Comparison of ENCODE assay signal across 14 cellular contexts in genomic region chr19:45824041-45824471, GRCh38. TPM values are rescaled to one million over a fixed set of nuclear protein-coding genes. Genes with fewer than 3 reads are reported as not detected.
A peak's percentile ranks its signal among the peaks of the same experiment; 100 is the strongest.
DNase-seq lines count a peak whose midpoint lies in the region; ATAC-seq, FAIRE-seq and TF ChIP-seq lines count a peak whose summit lies in the region.
"Had no signal": no experiment of that assay in that cellular context is flagged by ENCODE, and none has a peak within 500 bp of the region (broad histone marks: within the 10 kb centered on the region; RNA-seq: fewer than 3 reads in every experiment).

No MANE protein-coding gene starts in this region.

- WGBS in HepG2 (ENCODE audit: low lambda C conversion rate): 98% methylated on average over 8 of the region's 12 CpGs
- WGBS in right lobe of liver (ENCODE audit: insufficient coverage, low coverage, low lambda C conversion rate, missing lambda C conversion rate): 33% methylated on average over 1 of the region's 12 CpGs

- no peak for FAIRE-seq in HepG2 (lab: Jason Lieb, UNC)
- no peak for FAIRE-seq in kidney (lab: Jason Lieb, UNC)

- H3K4me1 ChIP-seq in HepG2 (ENCODE audit: insufficient read depth, low read length) (no peaks in the 10 kb centered on the region), right lobe of liver (no peaks in the 10 kb centered on the region), kidney (ENCODE audit: control insufficient read depth in 1 of 2, insufficient read depth in 1 of 2, low read depth in 1 of 2, low read length in 2 of 2) (no peaks in the 10 kb centered on the region)
- H3K4me1 ChIP-seq: testis had no signal

- POLR2A ChIA-PET in HepG2 (lab: Yijun Ruan, JAX): interaction anchor here (0.7 to 1.5 kb wide), 2 partner anchors 39 to 79 kb away, joined by 3 to 4 read pairs (median 3); partner anchors contain the start of genes MYPOP and SYMPK

- no peaks in the 10 kb centered on the region for H3K27me3 Mint-ChIP-seq in activated T-helper 17 cell treated with anti-CD3 and anti-CD28 coated beads, Interleukin-2, amount 50 U/mL, for 72 hours
- H3K27me3 Mint-ChIP-seq: activated naive CD8-positive, alpha-beta T cell treated with anti-CD3 and anti-CD28 coated beads for 36 hours had no signal

- ATAC-seq in HepG2: no peak
- no peak for ATAC-seq in right lobe of liver
- no peak for ATAC-seq in activated T-helper 17 cell treated with anti-CD3 and anti-CD28 coated beads, Interleukin-2, amount 50 U/mL, for 72 hours (replicated peaks)
- ATAC-seq: HCT116, Right ventricle myocardium inferior had no signal

- no peaks in the 10 kb centered on the region for H3K9me3 ChIP-seq in HepG2 (ENCODE audit: low read length)
- H3K9me3 ChIP-seq in right lobe of liver: no peaks in the 10 kb centered on the region
- H3K9me3 ChIP-seq in kidney (ENCODE audit: control insufficient read depth in 1 of 2, low read length in 2 of 2): no peaks in the 10 kb centered on the region
- H3K9me3 ChIP-seq: testis had no signal

- H3K9ac ChIP-seq in HepG2 (ENCODE audit: insufficient read depth, low read depth, low read length): no peak overlapping the region
- no peak overlapping the region for H3K9ac ChIP-seq in kidney (ENCODE audit: low read length in 2 of 2)

- TF ChIP-seq POLR2A in HepG2 (IDR thresholded peaks at IDR 0.05; ENCODE audit: insufficient read depth in 1 of 2, low read depth in 2 of 2, low read length in 2 of 2): no peak
- TF ChIP-seq POLR2A in right lobe of liver (IDR thresholded peaks at IDR 0.05): no peak

- TF ChIP-seq EP300 in HepG2 (IDR thresholded peaks at IDR 0.05; ENCODE audit: low read depth in 2 of 2, low read length in 2 of 2) (no peak), HepG2 (CRISPR knock-in tag; IDR thresholded peaks at IDR 0.05; ENCODE audit: borderline replicate concordance) (no peak)

- in situ Hi-C loops in HepG2 (cut with HindIII; ENCODE audit: extremely low pct_ligation_motif_present, low pct_unique_long_range_greater_than_20kb): no loop called here

- H3K36me3 Mint-ChIP-seq in activated T-helper 17 cell treated with anti-CD3 and anti-CD28 coated beads, Interleukin-2, amount 50 U/mL, for 72 hours (ENCODE audit: low read depth): peaks cover 72% of the 10 kb centered on the region

- H3K4me3 Mint-ChIP-seq in activated T-helper 17 cell treated with anti-CD3 and anti-CD28 coated beads, Interleukin-2, amount 50 U/mL, for 72 hours: no peak overlapping the region
- H3K4me3 Mint-ChIP-seq: activated naive CD8-positive, alpha-beta T cell treated with anti-CD3 and anti-CD28 coated beads for 36 hours had no signal

- no peaks in the 10 kb centered on the region for H4K20me1 ChIP-seq in HepG2 (ENCODE audit: insufficient read depth, low read length)

- no peak for TF ChIP-seq CTCF in HepG2 (CRISPR knock-in tag; IDR thresholded peaks at IDR 0.05)
- no peak for TF ChIP-seq CTCF in right lobe of liver (IDR thresholded peaks at IDR 0.05)
- no peak for TF ChIP-seq CTCF in kidney (IDR thresholded peaks at IDR 0.05; ENCODE audit: borderline replicate concordance, extremely low read depth, insufficient read depth)

- CTCF ChIA-PET in HepG2 (lab: Yijun Ruan, JAX; ENCODE audit: low intra/inter-chr PET ratio, low total read pairs): no interaction called here

- no TSS peak for BruUV-seq in HepG2 (replicated peaks; lab: Mats Ljungman, UMichigan)

- H3K4me2 ChIP-seq in HepG2 (ENCODE audit: low read depth, low read length): no peak overlapping the region

- H3K36me3 ChIP-seq in HepG2 (replicated peaks in 1 of 2; ENCODE audit: control insufficient read depth in 1 of 2, insufficient read depth in 2 of 2, low read length in 2 of 2): peaks cover 30 to 76% of the 10 kb centered on the region in 2 experiments
- H3K36me3 ChIP-seq in right lobe of liver: peaks cover 0 to 61% (median 30%) of the 10 kb centered on the region in 4 donors
- H3K36me3 ChIP-seq in kidney (ENCODE audit: control insufficient read depth in 1 of 2, insufficient read depth in 2 of 2, low read length in 2 of 2): peaks cover 22 to 27% of the 10 kb centered on the region in 2 donors

- H3K79me2 ChIP-seq in HepG2 (ENCODE audit: insufficient read depth, low read length): no peaks in the 10 kb centered on the region

- H3K4me3 ChIP-seq in HepG2 (replicated peaks in 1 of 3; ENCODE audit: insufficient read depth in 1 of 3, low read depth in 2 of 3, low read length in 3 of 3) (no peak overlapping the region), right lobe of liver (no peak overlapping the region), kidney (ENCODE audit: low read length in 2 of 2) (no peak overlapping the region)
- H3K4me3 ChIP-seq: testis had no signal

- H3K27me3 ChIP-seq in HepG2 (ENCODE audit: control insufficient read depth in 1 of 2, insufficient read depth in 2 of 2, low read length in 2 of 2): no peaks in the 10 kb centered on the region
- no peaks in the 10 kb centered on the region for H3K27me3 ChIP-seq in right lobe of liver
- H3K27me3 ChIP-seq: testis had no signal

- H3K27ac Mint-ChIP-seq in activated T-helper 17 cell treated with anti-CD3 and anti-CD28 coated beads, Interleukin-2, amount 50 U/mL, for 72 hours: no peak overlapping the region
- H3K27ac Mint-ChIP-seq: activated naive CD8-positive, alpha-beta T cell treated with anti-CD3 and anti-CD28 coated beads for 36 hours had no signal

- H3K27ac ChIP-seq in HepG2 (ENCODE audit: extremely low read length, insufficient read depth, low read length): no peak overlapping the region
- no peak overlapping the region for H3K27ac ChIP-seq in right lobe of liver
- H3K27ac ChIP-seq in kidney (ENCODE audit: low read depth in 2 of 2, low read length in 2 of 2): no peak overlapping the region
- H3K27ac ChIP-seq: testis had no signal

- no peak for DNase-seq in HepG2 (ENCODE audit: low spot score)
- no peak for DNase-seq in right lobe of liver
- peak; percentile 72 to 74 for DNase-seq in SHP77 (lab: John Stamatoyannopoulos, UW)
- DNase-seq in kidney: peak; percentile 88
- no peak for DNase-seq in activated CD4-positive, alpha-beta T cell treated with anti-CD3 and anti-CD28 coated beads for 48 hours
- no peak for DNase-seq in germinal center (ENCODE audit: low spot score)
- no peak for DNase-seq in globus pallidus (ENCODE audit: low spot score)
- DNase-seq: activated CD4-positive, CD25-positive, alpha-beta regulatory T cell treated with anti-CD3 and anti-CD28 coated beads, Interleukin-2, amount 50 U/mL, for 72 hours; activated naive CD8-positive, alpha-beta T cell treated with anti-CD3 and anti-CD28 coated beads for 36 hours; MM.1S; testis had no signal

- TF ChIP-seq RAD21 in HepG2 (CRISPR knock-in tag; IDR thresholded peaks at IDR 0.05): no peak

- intact Hi-C loops in HepG2 (cut with micrococcal nuclease; ENCODE audit: unreplicated experiment): no loop called here
- intact Hi-C loops in right lobe of liver (cut with DNase I): loop anchor here in 1 of 2 donors (10.0 kb wide), 1 partner anchor 191 kb away; no protein-coding TSS in a partner anchor
- intact Hi-C loops in kidney (cut with DNase I): no loop called here

- H3K9me3 Mint-ChIP-seq in activated T-helper 17 cell treated with anti-CD3 and anti-CD28 coated beads, Interleukin-2, amount 50 U/mL, for 72 hours: no peaks in the 10 kb centered on the region
- H3K9me3 Mint-ChIP-seq: activated naive CD8-positive, alpha-beta T cell treated with anti-CD3 and anti-CD28 coated beads for 36 hours had no signal

- no peak overlapping the region for H2AFZ ChIP-seq in HepG2 (ENCODE audit: low read length)

- H3K4me1 Mint-ChIP-seq in activated T-helper 17 cell treated with anti-CD3 and anti-CD28 coated beads, Interleukin-2, amount 50 U/mL, for 72 hours: no peaks in the 10 kb centered on the region

RNA-seq across cellular contexts. Expression of gene RSPH6A, which starts 8.9 kb away (rescaled TPM):
- 0.07 TPM in 1 of 2 replicates, not detected in the other for total RNA-seq in HepG2 (2016; rRNA removed; fragmentation: Illumina TruSeq; extraction: Trizol)
- total RNA-seq in HepG2 (2016; cell fraction: cytosol; rRNA removed; fragmentation: Illumina TruSeq; extraction: Trizol; ENCODE audit: low read depth): not detected in 2 replicates
- 0.11 TPM in 1 of 2 replicates, not detected in the other for total RNA-seq in HepG2 (2016; cell fraction: insoluble cytoplasmic fraction; rRNA removed; fragmentation: Illumina TruSeq; extraction: Trizol)
- not detected in 2 replicates for total RNA-seq in HepG2 (2016; cell fraction: membrane; rRNA removed; fragmentation: Illumina TruSeq; extraction: Trizol)
- total RNA-seq in HepG2 (2016; cell fraction: nucleus; rRNA removed; fragmentation: Illumina TruSeq; extraction: Trizol): 0.31 TPM in 1 of 2 replicates, not detected in the other
- polyA plus RNA-seq in HepG2 (2011; rRNA removed): 0.03 TPM in 1 of 2 replicates, not detected in the other
- polyA plus RNA-seq in HepG2 (2011; cell fraction: cytosol; rRNA removed): not detected in 2 replicates
- polyA plus RNA-seq in HepG2 (2011; cell fraction: nucleus; rRNA removed): 0.45 and 0.59 TPM in 2 replicates
- polyA plus RNA-seq in HepG2 (2012): not detected in 2 replicates
- not detected in 2 replicates for polyA plus RNA-seq in HepG2 (2016; cell fraction: cytosol; fragmentation: Illumina TruSeq; extraction: Trizol; ENCODE audit: low read depth)
- polyA plus RNA-seq in HepG2 (2016; cell fraction: insoluble cytoplasmic fraction; fragmentation: Illumina TruSeq; extraction: Trizol; ENCODE audit: low read depth): not detected in 2 replicates
- not detected in 2 replicates for polyA plus RNA-seq in HepG2 (2016; cell fraction: membrane; fragmentation: Illumina TruSeq; extraction: Trizol; ENCODE audit: low read depth)
- polyA plus RNA-seq in HepG2 (2016; cell fraction: nucleus; fragmentation: Illumina TruSeq; extraction: Trizol; ENCODE audit: insufficient read depth, low read depth): not detected in 2 replicates
- polyA minus RNA-seq in HepG2 (2011; rRNA and poly(A)+ RNA removed; ENCODE audit: low replicate concordance): 0.26 and 0.50 TPM in 2 replicates
- not detected in 2 replicates for polyA minus RNA-seq in HepG2 (2011; cell fraction: cytosol; rRNA and poly(A)+ RNA removed)
- polyA minus RNA-seq in HepG2 (2011; cell fraction: nucleus; rRNA and poly(A)+ RNA removed): 0.26 and 0.99 TPM in 2 replicates
- not detected for total RNA-seq in right lobe of liver
- total RNA-seq in kidney: 0.13 TPM
- not detected for polyA plus RNA-seq in kidney (ENCODE audit: insufficient read depth, low read depth, low replicate concordance)
- under 1 TPM; 0.26 to 0.40 TPM for total RNA-seq in activated T-helper 17 cell treated with anti-CD3 and anti-CD28 coated beads, Interleukin-2, amount 50 U/mL, for 72 hours
- total RNA-seq: Right ventricle myocardium inferior had no signal

RNA-seq across cellular contexts. Expression of gene DMWD, which starts 31.4 kb away (rescaled TPM):
- total RNA-seq in HepG2 (2016; rRNA removed; fragmentation: Illumina TruSeq; extraction: Trizol): 11.0 and 14.9 TPM in 2 replicates
- total RNA-seq in HepG2 (2016; cell fraction: cytosol; rRNA removed; fragmentation: Illumina TruSeq; extraction: Trizol; ENCODE audit: low read depth): 22.5 and 32.3 TPM in 2 replicates
- total RNA-seq in HepG2 (2016; cell fraction: insoluble cytoplasmic fraction; rRNA removed; fragmentation: Illumina TruSeq; extraction: Trizol): 9.3 and 16.3 TPM in 2 replicates
- 40.0 and 43.7 TPM in 2 replicates for total RNA-seq in HepG2 (2016; cell fraction: membrane; rRNA removed; fragmentation: Illumina TruSeq; extraction: Trizol)
- 11.1 and 14.4 TPM in 2 replicates for total RNA-seq in HepG2 (2016; cell fraction: nucleus; rRNA removed; fragmentation: Illumina TruSeq; extraction: Trizol)
- 10.3 and 12.4 TPM in 2 replicates for polyA plus RNA-seq in HepG2 (2011; rRNA removed)
- 6.3 and 9.0 TPM in 2 replicates for polyA plus RNA-seq in HepG2 (2011; cell fraction: cytosol; rRNA removed)
- 44.3 and 58.8 TPM in 2 replicates for polyA plus RNA-seq in HepG2 (2011; cell fraction: nucleus; rRNA removed)
- 8.3 and 9.5 TPM in 2 replicates for polyA plus RNA-seq in HepG2 (2012)
- 34.5 and 34.9 TPM in 2 replicates for polyA plus RNA-seq in HepG2 (2016; cell fraction: cytosol; fragmentation: Illumina TruSeq; extraction: Trizol; ENCODE audit: low read depth)
- polyA plus RNA-seq in HepG2 (2016; cell fraction: insoluble cytoplasmic fraction; fragmentation: Illumina TruSeq; extraction: Trizol; ENCODE audit: low read depth): 9.9 and 14.4 TPM in 2 replicates
- polyA plus RNA-seq in HepG2 (2016; cell fraction: membrane; fragmentation: Illumina TruSeq; extraction: Trizol; ENCODE audit: low read depth): 36.7 and 38.5 TPM in 2 replicates
- polyA plus RNA-seq in HepG2 (2016; cell fraction: nucleus; fragmentation: Illumina TruSeq; extraction: Trizol; ENCODE audit: insufficient read depth, low read depth): 22.1 and 22.4 TPM in 2 replicates
- polyA minus RNA-seq in HepG2 (2011; rRNA and poly(A)+ RNA removed; ENCODE audit: low replicate concordance): 29.8 and 32.2 TPM in 2 replicates
- polyA minus RNA-seq in HepG2 (2011; cell fraction: cytosol; rRNA and poly(A)+ RNA removed): 10.3 and 11.4 TPM in 2 replicates
- 33.9 and 38.2 TPM in 2 replicates for polyA minus RNA-seq in HepG2 (2011; cell fraction: nucleus; rRNA and poly(A)+ RNA removed)
- 10 to 100 TPM in 4 of 6 experiments, 1 to 10 TPM in 2; 8.3 to 14.3 (median 11.9) TPM for total RNA-seq in right lobe of liver
- 60.9 TPM for total RNA-seq in kidney
- 22.2 TPM for polyA plus RNA-seq in kidney (ENCODE audit: insufficient read depth, low read depth, low replicate concordance)
- 10 to 100 TPM; 33.1 to 38.9 TPM for total RNA-seq in activated T-helper 17 cell treated with anti-CD3 and anti-CD28 coated beads, Interleukin-2, amount 50 U/mL, for 72 hours

RNA-seq across cellular contexts. Expression of gene SYMPK, which starts 38.9 kb away (rescaled TPM):
- total RNA-seq in HepG2 (2016; rRNA removed; fragmentation: Illumina TruSeq; extraction: Trizol): 19.9 and 21.9 TPM in 2 replicates
- total RNA-seq in HepG2 (2016; cell fraction: cytosol; rRNA removed; fragmentation: Illumina TruSeq; extraction: Trizol; ENCODE audit: low read depth): 9.2 and 10.2 TPM in 2 replicates
- total RNA-seq in HepG2 (2016; cell fraction: insoluble cytoplasmic fraction; rRNA removed; fragmentation: Illumina TruSeq; extraction: Trizol): 17.2 and 21.4 TPM in 2 replicates
- total RNA-seq in HepG2 (2016; cell fraction: membrane; rRNA removed; fragmentation: Illumina TruSeq; extraction: Trizol): 13.2 and 15.6 TPM in 2 replicates
- total RNA-seq in HepG2 (2016; cell fraction: nucleus; rRNA removed; fragmentation: Illumina TruSeq; extraction: Trizol): 25.6 and 28.5 TPM in 2 replicates
- 55.7 and 67.8 TPM in 2 replicates for polyA plus RNA-seq in HepG2 (2011; rRNA removed)
- polyA plus RNA-seq in HepG2 (2011; cell fraction: cytosol; rRNA removed): 29.9 and 41.2 TPM in 2 replicates
- polyA plus RNA-seq in HepG2 (2011; cell fraction: nucleus; rRNA removed): 174 and 217 TPM in 2 replicates
- polyA plus RNA-seq in HepG2 (2012): 38.1 and 46.9 TPM in 2 replicates
- polyA plus RNA-seq in HepG2 (2016; cell fraction: cytosol; fragmentation: Illumina TruSeq; extraction: Trizol; ENCODE audit: low read depth): 5.0 and 6.1 TPM in 2 replicates
- polyA plus RNA-seq in HepG2 (2016; cell fraction: insoluble cytoplasmic fraction; fragmentation: Illumina TruSeq; extraction: Trizol; ENCODE audit: low read depth): 26.5 and 39.8 TPM in 2 replicates
- polyA plus RNA-seq in HepG2 (2016; cell fraction: membrane; fragmentation: Illumina TruSeq; extraction: Trizol; ENCODE audit: low read depth): 10.4 and 10.6 TPM in 2 replicates
- polyA plus RNA-seq in HepG2 (2016; cell fraction: nucleus; fragmentation: Illumina TruSeq; extraction: Trizol; ENCODE audit: insufficient read depth, low read depth): 86.7 and 87.3 TPM in 2 replicates
- 90.3 and 124 TPM in 2 replicates for polyA minus RNA-seq in HepG2 (2011; rRNA and poly(A)+ RNA removed; ENCODE audit: low replicate concordance)
- 40.3 and 51.8 TPM in 2 replicates for polyA minus RNA-seq in HepG2 (2011; cell fraction: cytosol; rRNA and poly(A)+ RNA removed)
- polyA minus RNA-seq in HepG2 (2011; cell fraction: nucleus; rRNA and poly(A)+ RNA removed): 40.8 and 43.1 TPM in 2 replicates
- 10 to 100 TPM; 31.1 to 50.1 (median 42.0) TPM for total RNA-seq in right lobe of liver
- total RNA-seq in kidney: 77.4 TPM
- 61.5 TPM for polyA plus RNA-seq in kidney (ENCODE audit: insufficient read depth, low read depth, low replicate concordance)
- 100 to 1,000 TPM in 1 of 2 donors, 10 to 100 TPM in 1; 98.2 to 122 TPM for total RNA-seq in activated T-helper 17 cell treated with anti-CD3 and anti-CD28 coated beads, Interleukin-2, amount 50 U/mL, for 72 hours

RNA-seq across cellular contexts. Expression of gene FOXA3, which starts 40.1 kb away (rescaled TPM):
- total RNA-seq in HepG2 (2016; rRNA removed; fragmentation: Illumina TruSeq; extraction: Trizol) (27.6 and 29.8 TPM in 2 replicates), right lobe of liver (10 to 100 TPM; 18.2 to 36.1 (median 25.3) TPM), kidney (3.7 TPM)
- total RNA-seq in HepG2 (2016; cell fraction: cytosol; rRNA removed; fragmentation: Illumina TruSeq; extraction: Trizol; ENCODE audit: low read depth): 18.2 and 19.5 TPM in 2 replicates
- total RNA-seq in HepG2 (2016; cell fraction: insoluble cytoplasmic fraction; rRNA removed; fragmentation: Illumina TruSeq; extraction: Trizol): 27.8 and 29.1 TPM in 2 replicates
- total RNA-seq in HepG2 (2016; cell fraction: membrane; rRNA removed; fragmentation: Illumina TruSeq; extraction: Trizol): 34.4 and 34.7 TPM in 2 replicates
- 12.7 and 14.6 TPM in 2 replicates for total RNA-seq in HepG2 (2016; cell fraction: nucleus; rRNA removed; fragmentation: Illumina TruSeq; extraction: Trizol)
- polyA plus RNA-seq in HepG2 (2011; rRNA removed) (47.6 and 61.6 TPM in 2 replicates), kidney (ENCODE audit: insufficient read depth, low read depth, low replicate concordance) (1.8 TPM)
- polyA plus RNA-seq in HepG2 (2011; cell fraction: cytosol; rRNA removed): 51.9 and 75.3 TPM in 2 replicates
- polyA plus RNA-seq in HepG2 (2011; cell fraction: nucleus; rRNA removed): 17.5 and 27.3 TPM in 2 replicates
- 16.1 and 27.5 TPM in 2 replicates for polyA plus RNA-seq in HepG2 (2012)
- polyA plus RNA-seq in HepG2 (2016; cell fraction: cytosol; fragmentation: Illumina TruSeq; extraction: Trizol; ENCODE audit: low read depth): 12.4 and 15.4 TPM in 2 replicates
- polyA plus RNA-seq in HepG2 (2016; cell fraction: insoluble cytoplasmic fraction; fragmentation: Illumina TruSeq; extraction: Trizol; ENCODE audit: low read depth): 32.3 and 32.7 TPM in 2 replicates
- 19.9 and 23.8 TPM in 2 replicates for polyA plus RNA-seq in HepG2 (2016; cell fraction: membrane; fragmentation: Illumina TruSeq; extraction: Trizol; ENCODE audit: low read depth)
- polyA plus RNA-seq in HepG2 (2016; cell fraction: nucleus; fragmentation: Illumina TruSeq; extraction: Trizol; ENCODE audit: insufficient read depth, low read depth): 23.8 and 24.4 TPM in 2 replicates
- 0.42 and 103 TPM in 2 replicates for polyA minus RNA-seq in HepG2 (2011; rRNA and poly(A)+ RNA removed; ENCODE audit: low replicate concordance)
- 27.8 and 30.5 TPM in 2 replicates for polyA minus RNA-seq in HepG2 (2011; cell fraction: cytosol; rRNA and poly(A)+ RNA removed)
- polyA minus RNA-seq in HepG2 (2011; cell fraction: nucleus; rRNA and poly(A)+ RNA removed): 7.2 and 12.8 TPM in 2 replicates
- total RNA-seq in activated T-helper 17 cell treated with anti-CD3 and anti-CD28 coated beads, Interleukin-2, amount 50 U/mL, for 72 hours: 1 to 10 TPM in 1 of 2 donors, under 1 TPM in 1; 0.32 to 1.9 TPM
- total RNA-seq: Right ventricle myocardium inferior had no signal

RNA-seq across cellular contexts. Expression of gene DMPK, which starts 41.8 kb away (rescaled TPM):
- total RNA-seq in HepG2 (2016; rRNA removed; fragmentation: Illumina TruSeq; extraction: Trizol) (1.7 and 5.3 TPM in 2 replicates), right lobe of liver (10 to 100 TPM in 1 of 6 experiments, 1 to 10 TPM in 5; 4.3 to 14.9 (median 8.7) TPM), kidney (63.0 TPM)
- total RNA-seq in HepG2 (2016; cell fraction: cytosol; rRNA removed; fragmentation: Illumina TruSeq; extraction: Trizol; ENCODE audit: low read depth): 1.1 and 1.9 TPM in 2 replicates
- 1.5 and 4.2 TPM in 2 replicates for total RNA-seq in HepG2 (2016; cell fraction: insoluble cytoplasmic fraction; rRNA removed; fragmentation: Illumina TruSeq; extraction: Trizol)
- total RNA-seq in HepG2 (2016; cell fraction: membrane; rRNA removed; fragmentation: Illumina TruSeq; extraction: Trizol): 2.2 and 2.7 TPM in 2 replicates
- 6.7 and 7.2 TPM in 2 replicates for total RNA-seq in HepG2 (2016; cell fraction: nucleus; rRNA removed; fragmentation: Illumina TruSeq; extraction: Trizol)
- polyA plus RNA-seq in HepG2 (2011; rRNA removed) (8.8 and 12.5 TPM in 2 replicates), kidney (ENCODE audit: insufficient read depth, low read depth, low replicate concordance) (31.3 TPM)
- 4.4 and 5.8 TPM in 2 replicates for polyA plus RNA-seq in HepG2 (2011; cell fraction: cytosol; rRNA removed)
- polyA plus RNA-seq in HepG2 (2011; cell fraction: nucleus; rRNA removed): 119 and 127 TPM in 2 replicates
- polyA plus RNA-seq in HepG2 (2012): 8.6 and 13.1 TPM in 2 replicates
- polyA plus RNA-seq in HepG2 (2016; cell fraction: cytosol; fragmentation: Illumina TruSeq; extraction: Trizol; ENCODE audit: low read depth): 0.84 and 0.86 TPM in 2 replicates
- polyA plus RNA-seq in HepG2 (2016; cell fraction: insoluble cytoplasmic fraction; fragmentation: Illumina TruSeq; extraction: Trizol; ENCODE audit: low read depth): 3.2 and 3.6 TPM in 2 replicates
- polyA plus RNA-seq in HepG2 (2016; cell fraction: membrane; fragmentation: Illumina TruSeq; extraction: Trizol; ENCODE audit: low read depth): 1.6 and 1.8 TPM in 2 replicates
- 25.3 and 34.4 TPM in 2 replicates for polyA plus RNA-seq in HepG2 (2016; cell fraction: nucleus; fragmentation: Illumina TruSeq; extraction: Trizol; ENCODE audit: insufficient read depth, low read depth)
- polyA minus RNA-seq in HepG2 (2011; rRNA and poly(A)+ RNA removed; ENCODE audit: low replicate concordance): 6.3 and 12.8 TPM in 2 replicates
- 2.5 and 4.2 TPM in 2 replicates for polyA minus RNA-seq in HepG2 (2011; cell fraction: cytosol; rRNA and poly(A)+ RNA removed)
- 11.6 and 14.0 TPM in 2 replicates for polyA minus RNA-seq in HepG2 (2011; cell fraction: nucleus; rRNA and poly(A)+ RNA removed)
- 10 to 100 TPM; 18.1 to 24.6 TPM for total RNA-seq in activated T-helper 17 cell treated with anti-CD3 and anti-CD28 coated beads, Interleukin-2, amount 50 U/mL, for 72 hours

Comparison
In these comparisons a context has a peak if more than half of its experiments do, and no peak if none do; other contexts are left out.
1. DNase-seq: peak in SHP77 (2 of 2) and kidney (single experiment); none in HepG2 (single experiment), right lobe of liver (0 of 3), activated CD4-positive, alpha-beta T cell treated with anti-CD3 and anti-CD28 coated beads for 48 hours (single experiment), germinal center (single experiment) and globus pallidus (single experiment).